ENCODE assay signal across 8 cellular contexts in genomic region chr3:50359760-50360110, GRCh38. TPM values are rescaled to one million over a fixed set of nuclear protein-coding genes. Genes with fewer than 3 reads are reported as not detected.
DNase-seq lines count a peak whose midpoint lies in the region; ATAC-seq, FAIRE-seq and TF ChIP-seq lines count a peak whose summit lies in the region.

No MANE protein-coding gene starts in this region.

- H2AFZ ChIP-seq in H1 (ENCODE audit: low read length): peak overlapping the region; percentile 98

- no peak overlapping the region for H4K91ac ChIP-seq in H1 (replicated peaks; ENCODE audit: insufficient read length, low read length)

- H3K79me2 ChIP-seq in H1 (ENCODE audit: control insufficient read depth in 1 of 2, insufficient read depth in 2 of 2, low read length in 2 of 2): peaks cover 0 to 26% of the 10 kb centered on the region in 2 experiments; a peak in 2 of 4 replicates

- no peak for TF ChIP-seq CTCF in H1 (IDR thresholded peaks at IDR 0.05; ENCODE audit: control extremely low read depth in 1 of 3, insufficient read depth in 1 of 3, low read depth in 1 of 3, low read length in 3 of 3)

- ATAC-seq in GM19455 (IDR thresholded peaks at IDR 0.05; ENCODE audit: unreplicated experiment) (peak; percentile 14), HG02884 (IDR thresholded peaks at IDR 0.05; ENCODE audit: unreplicated experiment) (no peak), HG03025 (IDR thresholded peaks at IDR 0.05; ENCODE audit: low FRiP score, unreplicated experiment) (no peak)

- no peak overlapping the region for H2BK20ac ChIP-seq in H1 (ENCODE audit: low read length)

- no peak for TF ChIP-seq RAD21 in H1 (IDR thresholded peaks at IDR 0.05 in 1 of 2, conservative IDR thresholded peaks at IDR 0.05 in 1 of 2; ENCODE audit: low read depth in 2 of 2, low read length in 2 of 2)

- no peaks in the 10 kb centered on the region for H3K9me3 ChIP-seq in HUES64 (ENCODE audit: insufficient read depth, low read depth, low read length)
- H3K9me3 ChIP-seq in H1 (ENCODE audit: insufficient read depth in 2 of 2, low read depth in 1 of 2, low read length in 1 of 2): no peaks in the 10 kb centered on the region
- H3K9me3 ChIP-seq in skeletal muscle tissue (ENCODE audit: control insufficient read depth in 3 of 3, low read length in 3 of 3): no peaks in the 10 kb centered on the region

- H2BK15ac ChIP-seq in H1 (ENCODE audit: low read length): no peak overlapping the region

- peaks cover 16% of the 10 kb centered on the region for H3K79me1 ChIP-seq in H1 (ENCODE audit: low read depth, low read length)

- H3K4me3 ChIP-seq in HUES64 (ENCODE audit: low read length): peak overlapping the region; percentile 78
- peak overlapping the region; percentile 46 to 75 (median 50); a peak in 7 of 8 replicates for H3K4me3 ChIP-seq in H1 (ENCODE audit: extremely low read depth in 1 of 4, insufficient read depth in 2 of 4, low read depth in 3 of 4, low read length in 4 of 4)
- H3K4me3 ChIP-seq in skeletal muscle tissue (ENCODE audit: low read length in 3 of 3): peak overlapping the region; percentile 54 to 100 (median 65)

- peaks cover 14% of the 10 kb centered on the region for H3K27me3 ChIP-seq in HUES64 (ENCODE audit: insufficient read depth, low read length)
- peaks cover 0 to 5% (median 2%) of the 10 kb centered on the region in 4 experiments; a peak in 3 of 7 replicates for H3K27me3 ChIP-seq in H1 (replicated peaks in 1 of 4; ENCODE audit: control insufficient read depth in 3 of 4, extremely low read depth in 1 of 4, insufficient read depth in 3 of 4, low read length in 3 of 4)
- no peaks in the 10 kb centered on the region for H3K27me3 ChIP-seq in skeletal muscle tissue (ENCODE audit: control insufficient read depth in 3 of 3, insufficient read depth in 3 of 3, low read length in 3 of 3)

- H3K27ac ChIP-seq in HUES64 (ENCODE audit: low read depth, low read length) (no peak overlapping the region), H1 (ENCODE audit: low read depth, low read length) (no peak overlapping the region), skeletal muscle tissue (ENCODE audit: low read depth, low read length) (no peak overlapping the region)

- POLR2A ChIA-PET in H1 (lab: Charles Lee; ENCODE audit: partially characterized antibody): no interaction called here

- H3K36me3 ChIP-seq in HUES64 (ENCODE audit: insufficient read depth, low read length) (peaks cover 32% of the 10 kb centered on the region), H1 (ENCODE audit: control insufficient read depth in 2 of 4, insufficient read depth in 4 of 4, low read length in 3 of 4) (peaks cover 0 to 7% (median 3%) of the 10 kb centered on the region in 4 experiments; a peak in 4 of 8 replicates), skeletal muscle tissue (ENCODE audit: control insufficient read depth in 3 of 3, insufficient read depth in 3 of 3, low read length in 3 of 3) (peaks cover 27 to 31% (median 28%) of the 10 kb centered on the region in 3 donors)

- no peak overlapping the region for H2BK120ac ChIP-seq in H1 (replicated peaks; ENCODE audit: low read depth, low read length)

- H3K9ac ChIP-seq in HUES64 (ENCODE audit: low read depth, low read length) (no peak overlapping the region), H1 (replicated peaks in 1 of 4; ENCODE audit: extremely low read depth in 1 of 4, low read depth in 3 of 4, low read length in 3 of 4) (no peak overlapping the region), skeletal muscle tissue (ENCODE audit: low read depth in 1 of 3, low read length in 3 of 3) (peak overlapping the region in 1 of 3 donors; percentile 45)

- 30% methylated on average over 8 of the region's 8 CpGs for WGBS in HUES64
- 23% methylated on average over 8 of the region's 8 CpGs; no CpG with 5 or more reads in 1 of the 2 experiments for WGBS in H1 (ENCODE audit: extremely low coverage in 1 of 2, insufficient coverage in 1 of 2, insufficient read length in 1 of 2, insufficient replicate concordance in 2 of 2, low coverage in 1 of 2, low lambda C conversion rate in 2 of 2, missing lambda C conversion rate in 1 of 2), 2 experiments

- no peak overlapping the region for H3K18ac ChIP-seq in H1 (ENCODE audit: extremely low read depth, low read length)

- H2BK12ac ChIP-seq in H1 (ENCODE audit: low read depth, low read length): no peak overlapping the region

- H4K20me1 ChIP-seq in H1 (replicated peaks in 1 of 2; ENCODE audit: control insufficient read depth in 1 of 2, insufficient read depth in 2 of 2, low read length in 2 of 2): peaks cover 9 to 24% of the 10 kb centered on the region in 2 experiments

- H3K23ac ChIP-seq in H1 (ENCODE audit: insufficient read length): no peak overlapping the region

- CTCF ChIA-PET in H1 (lab: Charles Lee; ENCODE audit: partially characterized antibody): interaction anchor here (0.7 to 5.0 kb wide), 2 partner anchors 11 to 88 kb away, joined by 3 to 49 read pairs; partner anchors contain the start of genes CYB561D2 and NPRL2

- no peak for FAIRE-seq in H1 (lab: Jason Lieb, UNC)

- peaks cover 15% of the 10 kb centered on the region; the same call in 1 of the 2 replicates for H3K23me2 ChIP-seq in H1 (ENCODE audit: low read depth, low read length)

- H3K4ac ChIP-seq in H1 (replicated peaks; ENCODE audit: insufficient read length, low read depth, low read length): no peak overlapping the region

- H4K8ac ChIP-seq in H1 (ENCODE audit: extremely low read depth, insufficient read depth, low read length): peak overlapping the region; percentile 71; the same call in 1 of the 2 replicates

- no peak overlapping the region for H3K56ac ChIP-seq in H1 (replicated peaks; ENCODE audit: insufficient read length, low read depth, low read length)

- H3K4me2 ChIP-seq in H1 (ENCODE audit: insufficient read depth in 1 of 2, low read depth in 2 of 2, low read length in 2 of 2): peak overlapping the region; percentile 72 to 76

- TF ChIP-seq EP300 in H1 (IDR thresholded peaks at IDR 0.05; ENCODE audit: borderline replicate concordance in 1 of 2, low read depth in 2 of 2, low read length in 2 of 2): no peak

- DNase-seq in H1 (ENCODE audit: low read depth in 1 of 2, low spot score in 2 of 2): no peak
- DNase-seq in central memory CD4-positive, alpha-beta T cell: no peak
- DNase-seq in activated CD4-positive, CD25-positive, alpha-beta regulatory T cell treated with anti-CD3 and anti-CD28 coated beads, Interleukin-2, amount 50 U/mL, for 72 hours: no peak

- no peak overlapping the region for H2AK5ac ChIP-seq in H1 (ENCODE audit: low read depth, low read length)

- TF ChIP-seq POLR2A in H1 (IDR thresholded peaks at IDR 0.05; ENCODE audit: control extremely low read depth in 1 of 2, low read depth in 2 of 2, low read length in 2 of 2): no peak

- H3K4me1 ChIP-seq in HUES64 (ENCODE audit: insufficient read depth, low read length) (peaks cover 11% of the 10 kb centered on the region; the same call in 1 of the 2 replicates), H1 (replicated peaks in 1 of 4; ENCODE audit: control insufficient read depth in 3 of 4, insufficient read depth in 4 of 4, low read length in 3 of 4) (peaks cover 0 to 21% (median 13%) of the 10 kb centered on the region in 4 experiments; a peak in 6 of 7 replicates), skeletal muscle tissue (ENCODE audit: control insufficient read depth in 3 of 3, insufficient read depth in 3 of 3, low read length in 3 of 3) (peaks cover 45 to 58% (median 51%) of the 10 kb centered on the region in 3 donors)

- H4K5ac ChIP-seq in H1 (ENCODE audit: insufficient read length, low read depth, low read length): no peak overlapping the region

- no peak overlapping the region for H2BK5ac ChIP-seq in H1 (ENCODE audit: low read depth, low read length)

- H3K14ac ChIP-seq in H1 (ENCODE audit: insufficient read length): no peak overlapping the region

RNA-seq across cellular contexts. Expression of gene TMEM115, which starts 0.4 kb away (rescaled TPM):
- polyA plus RNA-seq in HUES64 (2013, experiment 1 of 2): 22.1 TPM
- 23.3 TPM for polyA plus RNA-seq in HUES64 (2013, experiment 2 of 2)
- 25.3 and 25.4 TPM in 2 replicates for total RNA-seq in H1 (2021; fragmentation: NEBNext Ultra II Directional; extraction: Animal tissue kit (Norgen Biotek cat#: 25700))
- 32.4 and 41.9 TPM in 2 replicates for polyA plus RNA-seq in H1 (2011; rRNA removed)
- 28.3 TPM for polyA plus RNA-seq in H1 (2011; cell fraction: cytosol; rRNA removed)
- 26.5 TPM for polyA plus RNA-seq in H1 (2011; cell fraction: nucleus; rRNA removed)
- polyA plus RNA-seq in H1 (2012, experiment 1 of 2): 14.1 to 22.1 TPM (median 19.9 TPM) in 4 replicates
- polyA plus RNA-seq in H1 (2012, experiment 2 of 2): 26.6 TPM
- polyA plus RNA-seq in H1 (2013, experiment 1 of 2): 38.1 TPM
- polyA plus RNA-seq in H1 (2013, experiment 2 of 2): 41.2 TPM
- polyA minus RNA-seq in H1 (2011; rRNA and poly(A)+ RNA removed): 18.7 and 24.3 TPM in 2 replicates
- 20.0 TPM for polyA minus RNA-seq in H1 (2011; cell fraction: cytosol; rRNA and poly(A)+ RNA removed)
- 14.9 TPM for polyA minus RNA-seq in H1 (2011; cell fraction: nucleus; rRNA and poly(A)+ RNA removed)
- total RNA-seq in skeletal muscle tissue: 24.5 TPM

RNA-seq across cellular contexts. Expression of gene CYB561D2, which starts 9.1 kb away (rescaled TPM):
- 14.6 TPM for polyA plus RNA-seq in HUES64 (2013, experiment 1 of 2)
- 10.4 TPM for polyA plus RNA-seq in HUES64 (2013, experiment 2 of 2)
- total RNA-seq in H1 (2021; fragmentation: NEBNext Ultra II Directional; extraction: Animal tissue kit (Norgen Biotek cat#: 25700)): 9.8 and 9.9 TPM in 2 replicates
- 34.0 and 34.5 TPM in 2 replicates for polyA plus RNA-seq in H1 (2011; rRNA removed)
- 22.8 TPM for polyA plus RNA-seq in H1 (2011; cell fraction: cytosol; rRNA removed)
- 24.8 TPM for polyA plus RNA-seq in H1 (2011; cell fraction: nucleus; rRNA removed)
- polyA plus RNA-seq in H1 (2012, experiment 1 of 2): 10.0 to 19.4 TPM (median 15.1 TPM) in 4 replicates
- polyA plus RNA-seq in H1 (2012, experiment 2 of 2): 22.1 TPM
- polyA plus RNA-seq in H1 (2013, experiment 1 of 2): 11.8 TPM
- polyA plus RNA-seq in H1 (2013, experiment 2 of 2): 12.9 TPM
- polyA minus RNA-seq in H1 (2011; rRNA and poly(A)+ RNA removed): 9.2 and 14.0 TPM in 2 replicates
- 6.3 TPM for polyA minus RNA-seq in H1 (2011; cell fraction: cytosol; rRNA and poly(A)+ RNA removed)
- 7.3 TPM for polyA minus RNA-seq in H1 (2011; cell fraction: nucleus; rRNA and poly(A)+ RNA removed)
- total RNA-seq in skeletal muscle tissue: 14.1 TPM

RNA-seq across cellular contexts. Expression of gene NPRL2, which starts 9.2 kb away (rescaled TPM):
- polyA plus RNA-seq in HUES64 (2013, experiment 1 of 2): 17.4 TPM
- polyA plus RNA-seq in HUES64 (2013, experiment 2 of 2): 18.8 TPM
- 25.0 and 28.4 TPM in 2 replicates for total RNA-seq in H1 (2021; fragmentation: NEBNext Ultra II Directional; extraction: Animal tissue kit (Norgen Biotek cat#: 25700))
- polyA plus RNA-seq in H1 (2011; rRNA removed): 51.4 and 52.3 TPM in 2 replicates
- 53.3 TPM for polyA plus RNA-seq in H1 (2011; cell fraction: cytosol; rRNA removed)
- 91.8 TPM for polyA plus RNA-seq in H1 (2011; cell fraction: nucleus; rRNA removed)
- polyA plus RNA-seq in H1 (2012, experiment 1 of 2): 18.1 to 35.5 TPM (median 31.5 TPM) in 4 replicates
- 26.4 TPM for polyA plus RNA-seq in H1 (2012, experiment 2 of 2)
- 14.6 TPM for polyA plus RNA-seq in H1 (2013, experiment 1 of 2)
- polyA plus RNA-seq in H1 (2013, experiment 2 of 2): 13.2 TPM
- 54.5 and 61.1 TPM in 2 replicates for polyA minus RNA-seq in H1 (2011; rRNA and poly(A)+ RNA removed)
- polyA minus RNA-seq in H1 (2011; cell fraction: cytosol; rRNA and poly(A)+ RNA removed): 13.8 TPM
- polyA minus RNA-seq in H1 (2011; cell fraction: nucleus; rRNA and poly(A)+ RNA removed): 20.9 TPM
- total RNA-seq in skeletal muscle tissue: 15.7 TPM

RNA-seq across cellular contexts. Expression of gene ZMYND10, which starts 14.2 kb away (rescaled TPM):
- polyA plus RNA-seq in HUES64 (2013, experiment 1 of 2): 0.55 TPM
- polyA plus RNA-seq in HUES64 (2013, experiment 2 of 2): 0.19 TPM
- 0.54 and 0.56 TPM in 2 replicates for total RNA-seq in H1 (2021; fragmentation: NEBNext Ultra II Directional; extraction: Animal tissue kit (Norgen Biotek cat#: 25700))
- polyA plus RNA-seq in H1 (2011; rRNA removed): 0.79 and 0.93 TPM in 2 replicates
- polyA plus RNA-seq in H1 (2011; cell fraction: cytosol; rRNA removed): 0.96 TPM
- polyA plus RNA-seq in H1 (2011; cell fraction: nucleus; rRNA removed): 2.1 TPM
- polyA plus RNA-seq in H1 (2012, experiment 1 of 2): 0.18 to 0.96 TPM (median 0.41 TPM) in 4 replicates
- polyA plus RNA-seq in H1 (2012, experiment 2 of 2): 0.20 TPM
- 0.67 TPM for polyA plus RNA-seq in H1 (2013, experiment 1 of 2)
- polyA plus RNA-seq in H1 (2013, experiment 2 of 2): 0.40 TPM
- polyA minus RNA-seq in H1 (2011; rRNA and poly(A)+ RNA removed): 0.32 TPM in 2 replicates
- not detected for polyA minus RNA-seq in H1 (2011; cell fraction: cytosol; rRNA and poly(A)+ RNA removed)
- polyA minus RNA-seq in H1 (2011; cell fraction: nucleus; rRNA and poly(A)+ RNA removed): 0.50 TPM
- total RNA-seq in skeletal muscle tissue: 0.52 TPM

RNA-seq across cellular contexts. Expression of gene RASSF1, which starts 19.1 kb away (rescaled TPM):
- 8.6 TPM for polyA plus RNA-seq in HUES64 (2013, experiment 1 of 2)
- polyA plus RNA-seq in HUES64 (2013, experiment 2 of 2): 8.4 TPM
- 10.3 and 11.2 TPM in 2 replicates for total RNA-seq in H1 (2021; fragmentation: NEBNext Ultra II Directional; extraction: Animal tissue kit (Norgen Biotek cat#: 25700))
- polyA plus RNA-seq in H1 (2011; rRNA removed): 15.7 and 15.9 TPM in 2 replicates
- polyA plus RNA-seq in H1 (2011; cell fraction: cytosol; rRNA removed): 20.5 TPM
- polyA plus RNA-seq in H1 (2011; cell fraction: nucleus; rRNA removed): 22.6 TPM
- 12.1 to 16.1 TPM (median 13.6 TPM) in 4 replicates for polyA plus RNA-seq in H1 (2012, experiment 1 of 2)
- polyA plus RNA-seq in H1 (2012, experiment 2 of 2): 7.0 TPM
- polyA plus RNA-seq in H1 (2013, experiment 1 of 2): 7.7 TPM
- 7.1 TPM for polyA plus RNA-seq in H1 (2013, experiment 2 of 2)
- polyA minus RNA-seq in H1 (2011; rRNA and poly(A)+ RNA removed): 4.5 and 5.8 TPM in 2 replicates
- polyA minus RNA-seq in H1 (2011; cell fraction: cytosol; rRNA and poly(A)+ RNA removed): 2.0 TPM
- polyA minus RNA-seq in H1 (2011; cell fraction: nucleus; rRNA and poly(A)+ RNA removed): 10.0 TPM
- total RNA-seq in skeletal muscle tissue: 17.7 TPM
